In the genomic region with DNA sequence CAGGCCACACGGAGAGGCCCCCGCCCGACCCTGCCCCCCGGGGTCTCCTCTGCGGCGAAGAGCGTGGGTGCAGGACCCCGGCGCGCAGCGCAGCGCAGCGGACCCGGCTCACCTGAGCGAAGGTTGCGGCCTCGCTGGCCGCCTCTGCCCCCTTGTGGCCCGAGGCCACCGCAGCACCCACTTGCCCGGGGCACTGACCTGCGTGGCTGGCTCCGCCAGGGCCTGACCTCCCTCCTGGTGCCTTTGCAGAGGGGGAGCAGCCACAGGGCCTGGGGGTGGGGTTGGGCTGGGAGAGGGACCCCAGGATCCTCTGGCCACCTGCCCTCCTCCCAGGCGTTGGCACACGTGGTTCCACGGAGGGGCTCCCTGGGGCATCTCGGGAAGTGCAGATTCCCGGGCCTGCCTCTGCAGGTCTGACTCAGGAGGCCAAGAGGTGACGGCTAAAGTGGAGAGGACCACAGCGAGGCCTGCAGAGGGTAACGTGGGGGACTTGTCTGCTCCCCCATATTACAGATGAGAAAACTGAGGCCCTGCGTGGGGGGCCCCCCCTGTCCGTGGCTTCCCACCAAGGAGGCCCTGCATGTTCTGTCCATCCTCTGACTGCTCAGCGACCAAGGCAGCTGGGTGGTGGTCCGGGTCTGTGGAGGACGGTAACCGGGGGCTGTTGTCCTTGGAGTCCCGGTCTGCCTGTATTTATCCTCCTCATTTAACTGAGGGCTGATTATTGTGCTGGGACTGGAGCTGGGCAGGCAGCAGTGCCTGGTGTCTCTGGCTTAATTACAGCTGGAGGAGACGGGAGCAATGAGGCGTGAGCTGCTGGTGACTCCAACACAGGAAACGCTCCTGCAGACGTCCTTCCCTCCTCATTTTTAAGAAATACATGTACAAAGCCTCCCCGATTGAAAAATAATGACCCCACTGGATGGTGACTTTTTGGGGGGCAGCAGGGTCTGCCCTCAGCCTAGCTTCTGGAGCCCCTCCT, we compare ENCODE assay signal across 7 cellular contexts.
A peak's percentile ranks its signal among the peaks of the same experiment; 100 is the strongest.
DNase-seq lines count a peak whose midpoint lies in the region; ATAC-seq, FAIRE-seq and TF ChIP-seq lines count a peak whose summit lies in the region.

No MANE protein-coding gene starts in this region.

- no peak for TF ChIP-seq POLR2A in GM12891 (IDR thresholded peaks at IDR 0.05; ENCODE audit: low read depth, low read length)

- H4K20me1 ChIP-seq in fibroblast of lung (ENCODE audit: control insufficient read depth, extremely low read depth, insufficient read depth, low read length): no peaks in the 10 kb centered on the region

- no peak overlapping the region for H3K14ac ChIP-seq in trophoblast cell (ENCODE audit: low read length)

- H2AK5ac ChIP-seq in trophoblast cell (ENCODE audit: low read length): no peak overlapping the region

- no peak overlapping the region for H3K23ac ChIP-seq in trophoblast cell (ENCODE audit: low read length)

- H3K79me2 ChIP-seq in fibroblast of lung (ENCODE audit: control insufficient read depth, insufficient read depth, low read length) (no peaks in the 10 kb centered on the region), trophoblast cell (ENCODE audit: control insufficient read depth, insufficient read depth, low read length, poor library complexity) (no peaks in the 10 kb centered on the region)

- no peak overlapping the region for H3K4me3 ChIP-seq in fibroblast of lung (replicated peaks in 1 of 4; ENCODE audit: control extremely low read depth in 1 of 4, insufficient read depth in 1 of 4, low read depth in 3 of 4, low read length in 4 of 4)
- H3K4me3 ChIP-seq in trophoblast cell (ENCODE audit: low read depth, low read length): no peak overlapping the region

- H3K27me3 ChIP-seq in fibroblast of lung (ENCODE audit: control insufficient read depth, insufficient read depth, low read length): peaks cover 5% of the 10 kb centered on the region
- H3K27me3 ChIP-seq in trophoblast cell (ENCODE audit: insufficient read depth, low read length): no peaks in the 10 kb centered on the region

- H3K18ac ChIP-seq in trophoblast cell (ENCODE audit: low read length): no peak overlapping the region

- H3K36me3 ChIP-seq in fibroblast of lung (ENCODE audit: control insufficient read depth, insufficient read depth, low read length): no peaks in the 10 kb centered on the region
- H3K36me3 ChIP-seq in trophoblast cell (ENCODE audit: control insufficient read depth in 1 of 2, insufficient read depth in 2 of 2, low read length in 2 of 2): no peaks in the 10 kb centered on the region

- H3K4ac ChIP-seq in trophoblast cell (ENCODE audit: low read depth, low read length): no peak overlapping the region

- H4K12ac ChIP-seq in trophoblast cell (ENCODE audit: low read depth, low read length): no peak overlapping the region

- no CpG with 5 or more reads among the region's 43 CpGs for WGBS in trophoblast cell (ENCODE audit: extremely low coverage, insufficient coverage, insufficient read length)

- no peak overlapping the region for H2BK120ac ChIP-seq in trophoblast cell (ENCODE audit: insufficient read depth, low read length, poor library complexity)

- H3K4me1 ChIP-seq in fibroblast of lung (ENCODE audit: control insufficient read depth, extremely low read depth, insufficient read depth, low read length): no peaks in the 10 kb centered on the region
- peaks cover 0 to 4% of the 10 kb centered on the region in 2 experiments for H3K4me1 ChIP-seq in trophoblast cell (ENCODE audit: control insufficient read depth in 1 of 2, insufficient read depth in 2 of 2, low read length in 2 of 2)

- peak; percentile 27 to 48 for TF ChIP-seq CTCF in fibroblast of lung (conservative IDR thresholded peaks at IDR 0.05 in 1 of 2, IDR thresholded peaks at IDR 0.05 in 1 of 2; ENCODE audit: low read depth in 1 of 2, low read length in 2 of 2)

- H2BK12ac ChIP-seq in trophoblast cell (ENCODE audit: low read length): no peak overlapping the region

- FAIRE-seq in GM12891 (lab: Jason Lieb, UNC): no peak

- H3K4me2 ChIP-seq in fibroblast of lung (ENCODE audit: extremely low read depth, insufficient read depth, low read length) (no peak overlapping the region), trophoblast cell (ENCODE audit: low read length) (peak overlapping the region; percentile 70)

- no peaks in the 10 kb centered on the region for H3K9me3 ChIP-seq in fibroblast of lung (ENCODE audit: control insufficient read depth, insufficient read depth, low read depth, low read length)
- no peaks in the 10 kb centered on the region for H3K9me3 ChIP-seq in trophoblast cell (ENCODE audit: insufficient read depth, low read depth, low read length)

- no peak overlapping the region for H4K91ac ChIP-seq in trophoblast cell (ENCODE audit: low read depth, low read length)

- peak; percentile 74 for DNase-seq in GM12891 (ENCODE audit: insufficient read length, low spot score)
- DNase-seq in NCI-H1092 (lab: John Stamatoyannopoulos, UW): peak; percentile 22
- DNase-seq in activated CD8-positive, alpha-beta memory T cell treated with anti-CD3 and anti-CD28 coated beads for 24 hours: peak; percentile 74
- peak in 1 of 2 donors; percentile 50 for DNase-seq in fibroblast of lung (ENCODE audit: low read depth in 2 of 2)
- peak; percentile 36 to 74 for DNase-seq in trophoblast cell
- DNase-seq in EL: no peak

- H4K8ac ChIP-seq in trophoblast cell (ENCODE audit: low read depth, low read length): no peak overlapping the region

- H3K9ac ChIP-seq in fibroblast of lung (ENCODE audit: insufficient read depth, low read length) (no peak overlapping the region), trophoblast cell (ENCODE audit: low read length) (no peak overlapping the region)

- H3K27ac ChIP-seq in fibroblast of lung (ENCODE audit: insufficient read depth, low read length) (no peak overlapping the region), trophoblast cell (ENCODE audit: low read depth, low read length) (no peak overlapping the region)

- H2AFZ ChIP-seq in fibroblast of lung (ENCODE audit: low read length): no peak overlapping the region
- no peak overlapping the region for H2AFZ ChIP-seq in trophoblast cell (ENCODE audit: insufficient read depth, low read length, poor library complexity)

- no peaks in the 10 kb centered on the region for H3K79me1 ChIP-seq in trophoblast cell (ENCODE audit: low read length)

- H2BK5ac ChIP-seq in trophoblast cell (ENCODE audit: low read depth, low read length, poor library complexity): no peak overlapping the region

- no peak for ATAC-seq in HG02938 (IDR thresholded peaks at IDR 0.05; ENCODE audit: unreplicated experiment)

TF ChIP-seq in GM12891, 5 proteins besides CTCF, POLR2A, EP300 and RAD21:
- no peak for TF ChIP-seq POLR2AphosphoS5 (IDR thresholded peaks at IDR 0.05; ENCODE audit: low read depth, low read length)
